Comparison of ENCODE assay signal across 36 cellular contexts in the genomic region with DNA sequence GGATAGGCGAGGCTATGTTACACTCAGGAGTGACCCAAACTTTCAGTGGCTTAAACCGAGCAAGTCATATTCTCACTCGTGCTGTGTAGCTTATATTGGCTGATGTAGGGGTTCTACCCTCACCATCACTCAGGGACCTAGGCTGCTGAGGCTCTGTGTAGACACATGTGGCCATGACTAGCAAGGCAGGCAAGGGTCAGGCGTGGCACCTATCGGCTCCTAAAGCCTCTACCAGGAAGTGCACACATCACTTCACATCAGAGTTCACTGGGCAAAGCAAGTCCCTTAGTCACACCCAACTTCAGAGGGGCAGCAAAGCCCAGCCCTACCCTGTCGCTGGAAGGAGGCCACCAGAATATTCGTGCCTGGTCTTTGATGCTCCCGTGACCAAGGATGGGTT. TPM values are rescaled to one million over a fixed set of nuclear protein-coding genes. Genes with fewer than 3 reads are reported as not detected.
DNase-seq lines count a peak whose midpoint lies in the region; ATAC-seq, FAIRE-seq and TF ChIP-seq lines count a peak whose summit lies in the region.
"Had no signal": no experiment of that assay in that cellular context is flagged by ENCODE, and none has a peak within 500 bp of the region (broad histone marks: within the 10 kb centered on the region; RNA-seq: fewer than 3 reads in every experiment).

No MANE protein-coding gene starts in this region.

- POLR2A ChIA-PET in Panc1 (lab: Charles Lee), result no interaction called here

- TF ChIP-seq POLR2A in testis (IDR thresholded peaks at IDR 0.05), result no peak

- no peak for FAIRE-seq in kidney (lab: Jason Lieb, UNC)
- FAIRE-seq in small intestine (lab: Jason Lieb, UNC), result no peak
- FAIRE-seq: colon, GM18507 had no signal

- H3K27me3 ChIP-seq in Panc1 (ENCODE audit: control insufficient read depth, insufficient read depth, low read length) (peaks cover 5% of the 10 kb centered on the region), small intestine (ENCODE audit: control insufficient read depth in 2 of 2, insufficient read depth in 2 of 2, low read length in 2 of 2) (no peaks in the 10 kb centered on the region), testis (no peaks in the 10 kb centered on the region)
- H3K27me3 ChIP-seq: breast epithelium, suprapubic skin, uterus had no signal

- BruUV-seq in Panc1 (replicated peaks; lab: Mats Ljungman, UMichigan), result no TSS peak

- H3K36me3 ChIP-seq in Panc1 (ENCODE audit: control insufficient read depth, insufficient read depth, low read length), result no peaks in the 10 kb centered on the region
- no peaks in the 10 kb centered on the region for H3K36me3 ChIP-seq in kidney (ENCODE audit: control insufficient read depth in 1 of 2, insufficient read depth in 2 of 2, low read length in 2 of 2)
- no peaks in the 10 kb centered on the region for H3K36me3 ChIP-seq in small intestine (ENCODE audit: control insufficient read depth in 2 of 2, insufficient read depth in 2 of 2, low read length in 2 of 2)
- no peaks in the 10 kb centered on the region for H3K36me3 ChIP-seq in testis (ENCODE audit: low read depth, missing control alignments)
- H3K36me3 ChIP-seq: breast epithelium, left ventricle myocardium inferior, suprapubic skin, uterus, WERI-Rb-1 had no signal

- no peak overlapping the region for H3K27ac ChIP-seq in Panc1 (ENCODE audit: low read length)
- no peak overlapping the region for H3K27ac ChIP-seq in kidney (ENCODE audit: low read depth in 2 of 2, low read length in 2 of 2)
- H3K27ac ChIP-seq in small intestine (ENCODE audit: low read depth in 1 of 2, low read length in 1 of 2), result peak overlapping the region; percentile 89 to 92
- no peak overlapping the region for H3K27ac ChIP-seq in testis
- H3K27ac ChIP-seq: breast epithelium, KMS-11, left ventricle myocardium inferior, suprapubic skin, uterus, WERI-Rb-1 had no signal

- no peak for TF ChIP-seq CTCF in Panc1 (IDR thresholded peaks at IDR 0.05)
- TF ChIP-seq CTCF in kidney (IDR thresholded peaks at IDR 0.05; ENCODE audit: borderline replicate concordance, extremely low read depth, insufficient read depth), result no peak
- TF ChIP-seq CTCF in testis (IDR thresholded peaks at IDR 0.05), result no peak

- H3K9ac ChIP-seq in kidney (ENCODE audit: low read length in 2 of 2), result no peak overlapping the region
- H3K9ac ChIP-seq: KMS-11 had no signal

- CTCF ChIA-PET in Panc1 (lab: Charles Lee), result no interaction called here

- H3K4me3 ChIP-seq in Panc1 (ENCODE audit: low read depth in 2 of 2, low read length in 2 of 2) (no peak overlapping the region), kidney (ENCODE audit: low read length in 2 of 2) (no peak overlapping the region), small intestine (ENCODE audit: low read depth in 1 of 2, low read length in 2 of 2) (no peak overlapping the region), testis (no peak overlapping the region)
- H3K4me3 ChIP-seq: breast epithelium, left ventricle myocardium inferior, suprapubic skin, uterus had no signal

- H3K4me1 ChIP-seq in Panc1 (ENCODE audit: control insufficient read depth, insufficient read depth, low read length) (no peaks in the 10 kb centered on the region), kidney (ENCODE audit: control insufficient read depth in 1 of 2, insufficient read depth in 1 of 2, low read depth in 1 of 2, low read length in 2 of 2) (no peaks in the 10 kb centered on the region), small intestine (ENCODE audit: control insufficient read depth in 2 of 2, insufficient read depth in 1 of 2, low read depth in 1 of 2, low read length in 1 of 2) (peaks cover 4 to 6% of the 10 kb centered on the region in 2 donors), testis (no peaks in the 10 kb centered on the region)
- H3K4me1 ChIP-seq: breast epithelium, suprapubic skin, uterus had no signal

- no peaks in the 10 kb centered on the region for H3K9me3 ChIP-seq in Panc1 (ENCODE audit: control insufficient read depth, insufficient read depth, low read depth, low read length)
- no peaks in the 10 kb centered on the region for H3K9me3 ChIP-seq in kidney (ENCODE audit: control insufficient read depth in 1 of 2, low read length in 2 of 2)
- H3K9me3 ChIP-seq in small intestine (ENCODE audit: control insufficient read depth, low read depth), result no peaks in the 10 kb centered on the region
- H3K9me3 ChIP-seq in testis, result no peaks in the 10 kb centered on the region
- H3K9me3 ChIP-seq: breast epithelium, left ventricle myocardium inferior, suprapubic skin, uterus had no signal

- DNase-seq in Panc1 (ENCODE audit: low read depth, low spot score), result no peak
- DNase-seq in kidney, result peak; percentile 73
- peak; percentile 88 for DNase-seq in small intestine
- no peak for DNase-seq in hippocampal formation (lab: John Stamatoyannopoulos, UW)
- no peak for DNase-seq in testis
- DNase-seq in NCI-H2081 (lab: John Stamatoyannopoulos, UW), result no peak
- DNase-seq: activated CD4-positive, alpha-beta T cell treated with anti-CD3 and anti-CD28 coated beads, Interleukin-2, amount 50 U/mL, for 1 hour; activated CD8-positive, alpha-beta memory T cell treated with anti-CD3 and anti-CD28 coated beads, Interleukin-2, amount 10 ng/mL, durations not matched to agents 7 days and 5 days; activated naive CD4-positive, alpha-beta T cell treated with anti-CD3 and anti-CD28 coated beads, Interleukin-2, amount 10 ng/mL, durations not matched to agents 7 days and 5 days; activated T-cell treated with anti-CD3 and anti-CD28 coated beads, Interleukin-2, amount 50 U/mL, for 72 hours; amniotic stem cell; C1 segment of cervical spinal cord; Calu3; DMS79 treated with DMSO at 0.1 percent for 48 hours; foreskin fibroblast; HCEC 1CT; left ventricle myocardium inferior; NCI-H146; NCI-H446 treated with DMSO at 0.1 percent for 48 hours; OCI-M1; posterior cingulate gyrus; right cardiac atrium; SIG-M5; stimulated activated CD4-positive, alpha-beta T cell treated with anti-CD3 and anti-CD28 coated beads, Interleukin-12 subunit alpha, Interleukin-12 subunit beta, amount 100 ng/mL, for 4 hours; stimulated activated CD4-positive, alpha-beta T cell treated with anti-CD3 and anti-CD28 coated beads, Interleukin-4, amount 100 ng/mL, for 1 hour; T-helper 9 cell; uterus; WERI-Rb-1 had no signal

- intact Hi-C loops in Panc1 (cut with micrococcal nuclease; ENCODE audit: unreplicated experiment) (no loop called here), kidney (cut with DNase I) (no loop called here), testis (cut with DNase I; ENCODE audit: low total_unique reads) (no loop called here)

- ATAC-seq in HG02870 (IDR thresholded peaks at IDR 0.05; ENCODE audit: unreplicated experiment) (peak; percentile 18), Panc1 (peak; percentile 42; the same call in 1 of the 2 replicates), GM19328 (IDR thresholded peaks at IDR 0.05; ENCODE audit: unreplicated experiment) (no peak)
- ATAC-seq: activated CD8-positive, alpha-beta memory T cell treated with anti-CD3 and anti-CD28 coated beads, Interleukin-2, amount 10 ng/mL, durations not matched to agents 7 days and 5 days; activated T-cell treated with anti-CD3 and anti-CD28 coated beads, Interleukin-2, amount 50 U/mL, for 72 hours had no signal

- 30 to 64% (median 38%) methylated on average over 8 of the region's 8 CpGs for WGBS in small intestine, 3 donors
- 93 to 94% methylated on average over 5 to 8 of the region's 8 CpGs for WGBS in testis, 2 donors

- in situ Hi-C loops in Panc1 (cut with HindIII; ENCODE audit: low pct_unique_long_range_greater_than_20kb, low sequenced_read_pairs), result no loop called here

RNA-seq across cellular contexts. Expression of a gene that starts 42.9 kb away (rescaled TPM):
- total RNA-seq in Panc1 (2021; ENCODE audit: unreplicated experiment) (not detected), kidney (15.8 TPM), testis (10 to 100 TPM; 22.4 to 27.1 TPM)
- not detected for polyA plus RNA-seq in Panc1 (2012; ENCODE audit: insufficient read length)
- polyA plus RNA-seq in kidney (ENCODE audit: insufficient read depth, low read depth, low replicate concordance) (6.5 TPM), small intestine (10 to 100 TPM; 10.7 to 14.3 (median 12.2) TPM), testis (ENCODE audit: insufficient read depth, low read depth, low replicate concordance) (11.1 TPM)
- polyA plus RNA-seq: AG04450 had no signal

Comparison
In these comparisons a context has a peak if more than half of its experiments do, and no peak if none do; other contexts are left out.
1. DNase-seq: peak in kidney (single experiment) and small intestine (single experiment); none in Panc1 (single experiment), hippocampal formation (0 of 2), testis (single experiment) and NCI-H2081 (0 of 2).
2. H3K27ac ChIP-seq: peak in small intestine (2 of 2); none in Panc1 (single experiment), kidney (0 of 2) and testis (0 of 2).
3. RNA of a gene that starts 42.9 kb away (total RNA-seq): 22.4 to 27.1 TPM in testis and 15.8 TPM in kidney (single experiment); not detected in Panc1 (single experiment); every median in the first group is over 10 times any median in the second.